23 cellular contexts compared by ENCODE assay signal in the genomic region with DNA sequence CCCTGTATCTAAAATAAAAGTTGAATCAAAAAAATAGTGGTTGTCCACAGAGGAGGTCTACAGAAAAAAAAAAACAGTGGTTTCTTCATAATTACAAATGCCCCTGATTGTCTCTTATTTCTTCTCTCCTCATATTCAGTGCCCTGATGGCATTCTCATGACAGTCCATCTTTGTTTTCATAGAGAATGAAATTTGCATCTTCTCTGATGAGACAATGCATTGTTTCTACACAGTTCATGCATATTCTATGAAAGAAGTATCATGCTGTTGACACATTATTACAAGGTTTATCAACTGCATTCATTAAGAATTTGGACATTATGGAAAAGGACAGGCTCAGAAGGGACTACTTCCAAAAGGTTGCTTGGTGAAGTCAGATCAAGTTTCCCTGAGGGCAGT. TPM values are rescaled to one million over a fixed set of nuclear protein-coding genes. Genes with fewer than 3 reads are reported as not detected.
"Had no signal": no experiment of that assay in that cellular context is flagged by ENCODE, and none has a peak within 500 bp of the region (broad histone marks: within the 10 kb centered on the region; RNA-seq: fewer than 3 reads in every experiment).

No MANE protein-coding gene starts in this region.

- H3K27ac ChIP-seq: gastrocnemius medialis, heart left ventricle, lower lobe of right lung, neural progenitor cell, parathyroid adenoma, prostate gland, sigmoid colon, stomach, thoracic aorta, tibial nerve, upper lobe of left lung had no signal

- H3K4me3 ChIP-seq: gastrocnemius medialis, heart left ventricle, lower lobe of right lung, neural progenitor cell, prostate gland, sigmoid colon, stomach, thoracic aorta, tibial nerve, upper lobe of left lung had no signal

- FAIRE-seq: urothelium cell line had no signal

- ATAC-seq: gastrocnemius medialis; heart left ventricle; left ventricle myocardium superior; lower lobe of right lung; naive thymus-derived CD4-positive, alpha-beta T cell; right cardiac atrium; stimulated activated effector memory CD8-positive, alpha-beta T cell treated with anti-CD3 and anti-CD28 coated beads, Interleukin-12 subunit alpha, Interleukin-12 subunit beta, amount 100 ng/mL, for 72 hours had no signal

- H3K9me3 ChIP-seq: gastrocnemius medialis, heart left ventricle, lower lobe of right lung, prostate gland, stomach, thoracic aorta, tibial nerve, upper lobe of left lung had no signal

- H3K4me2 ChIP-seq: neural progenitor cell had no signal

- H3K4me1 ChIP-seq: gastrocnemius medialis, heart left ventricle, lower lobe of right lung, parathyroid adenoma, prostate gland, sigmoid colon, stomach, upper lobe of left lung had no signal

- DNase-seq: cerebellar nuclear complex; cortex of kidney; gastrocnemius medialis; heart left ventricle; islet precursor cell; kidney glomerular epithelial cell; left ventricle myocardium superior; lower lobe of right lung; naive thymus-derived CD4-positive, alpha-beta T cell; right cardiac atrium; sigmoid colon; stimulated activated CD4-positive, alpha-beta T cell treated with anti-CD3 and anti-CD28 coated beads, Interleukin-2, amount 100 ng/mL, for 24 hours; stimulated activated CD4-positive, alpha-beta T cell treated with anti-CD3 and anti-CD28 coated beads, Interleukin-4, amount 100 ng/mL, for 24 hours; stimulated activated naive CD4-positive, alpha-beta T cell treated with Interleukin-2 at 50 U/mL for 16 hours; stomach; upper lobe of left lung had no signal

RNA-seq across cellular contexts. Expression of a gene that starts 59.5 kb away (rescaled TPM):
- polyA plus RNA-seq: naive thymus-derived CD4-positive, alpha-beta T cell; sigmoid colon had no signal
